8 cellular contexts compared by ENCODE assay signal in genomic region chr11:77819921-77820564, GRCh38. TPM values are rescaled to one million over a fixed set of nuclear protein-coding genes. Genes with fewer than 3 reads are reported as not detected.
DNase-seq lines count a peak whose midpoint lies in the region; ATAC-seq, FAIRE-seq and TF ChIP-seq lines count a peak whose summit lies in the region.

No MANE protein-coding gene starts in this region.

- H3K4me1 Mint-ChIP-seq in CD8-positive, alpha-beta T cell (ENCODE audit: low read depth), result peaks cover 44% of the 10 kb centered on the region

- H3K27ac Mint-ChIP-seq in CD8-positive, alpha-beta T cell, result peak overlapping the region; percentile 99

- no peaks in the 10 kb centered on the region for H3K9me3 Mint-ChIP-seq in CD8-positive, alpha-beta T cell

- peaks cover 35% of the 10 kb centered on the region for H3K4me1 ChIP-seq in CD8-positive, alpha-beta T cell (ENCODE audit: insufficient read depth, low read length)
- H3K4me1 ChIP-seq in small intestine (ENCODE audit: control insufficient read depth in 2 of 2, insufficient read depth in 1 of 2, low read depth in 1 of 2, low read length in 1 of 2), result peaks cover 4% of the 10 kb centered on the region in 2 donors

- CTCF ChIA-PET in CD8-positive, alpha-beta T cell (lab: Charles Lee), result interaction anchor here (1.0 to 1.5 kb wide), 2 partner anchors 30 to 175 kb away, joined by 3 to 4 read pairs; no protein-coding TSS in a partner anchor

- peak overlapping the region; percentile 83 for H3K27ac ChIP-seq in CD8-positive, alpha-beta T cell (ENCODE audit: low read depth, low read length)
- H3K27ac ChIP-seq in small intestine (ENCODE audit: low read depth in 1 of 2, low read length in 1 of 2), result peak overlapping the region; percentile 91 to 93

- H3K36me3 ChIP-seq in CD8-positive, alpha-beta T cell (ENCODE audit: insufficient read depth, low read length), result no peaks in the 10 kb centered on the region
- H3K36me3 ChIP-seq in small intestine (ENCODE audit: control insufficient read depth in 2 of 2, insufficient read depth in 2 of 2, low read length in 2 of 2), result no peaks in the 10 kb centered on the region

- POLR2A ChIA-PET in CD8-positive, alpha-beta T cell (lab: Charles Lee), result interaction anchor here (0.6 to 3.6 kb wide), 2 partner anchors 175 to 1988 kb away, joined by 4 to 23 read pairs; partner anchors contain the start of gene INTS4

- no peaks in the 10 kb centered on the region for H3K9me3 ChIP-seq in CD8-positive, alpha-beta T cell (ENCODE audit: low read length)
- H3K9me3 ChIP-seq in iPS-18c (ENCODE audit: control insufficient read depth, insufficient read depth, low read length) (peaks cover under 1% of the 10 kb centered on the region), small intestine (ENCODE audit: control insufficient read depth, low read depth) (no peaks in the 10 kb centered on the region)

- peak overlapping the region; percentile 100 for H3K4me3 Mint-ChIP-seq in CD8-positive, alpha-beta T cell

- FAIRE-seq in small intestine (lab: Jason Lieb, UNC), result no peak

- no peak for TF ChIP-seq CTCF in CD8-positive, alpha-beta T cell (IDR thresholded peaks at IDR 0.05)

- H3K4me3 ChIP-seq in CD8-positive, alpha-beta T cell (ENCODE audit: low read depth, low read length), result peak overlapping the region; percentile 79
- H3K4me3 ChIP-seq in iPS-18c (ENCODE audit: insufficient read depth, low read depth, low read length), result peak overlapping the region; percentile 97
- H3K4me3 ChIP-seq in small intestine (ENCODE audit: low read depth in 1 of 2, low read length in 2 of 2), result peak overlapping the region; percentile 96 to 100

- peak; percentile 1 for ATAC-seq in CD8-positive, alpha-beta T cell
- ATAC-seq in GM19455 (IDR thresholded peaks at IDR 0.05; ENCODE audit: unreplicated experiment) (peak; percentile 15), HG03571 (IDR thresholded peaks at IDR 0.05; ENCODE audit: unreplicated experiment) (peak; percentile 8)

- 0% methylated on average over 37 to 54 of the region's 55 CpGs for WGBS in small intestine, 3 donors

- no peaks in the 10 kb centered on the region for H3K27me3 ChIP-seq in CD8-positive, alpha-beta T cell (ENCODE audit: insufficient read depth, low read length)
- no peaks in the 10 kb centered on the region for H3K27me3 ChIP-seq in small intestine (ENCODE audit: control insufficient read depth in 2 of 2, insufficient read depth in 2 of 2, low read length in 2 of 2)

- peaks cover 17% of the 10 kb centered on the region for H3K36me3 Mint-ChIP-seq in CD8-positive, alpha-beta T cell

- intact Hi-C loops in CD8-positive, alpha-beta T cell (cut with DNase I, micrococcal nuclease), result loop anchor here (1.0 to 10.0 kb wide), 11 partner anchors 44 to 755 kb away; partner anchors contain the start of genes CLNS1A (in 2 of the 2), NARS2 (in 2 of the 2), ALG8 (in 1 of the 2) and CAPN5 (in 1 of the 2)

- H3K27me3 Mint-ChIP-seq in CD8-positive, alpha-beta T cell (ENCODE audit: low read depth), result no peaks in the 10 kb centered on the region

- peak; percentile 3 to 63 (median 24) for DNase-seq in CD8-positive, alpha-beta T cell
- peak; percentile 47 for DNase-seq in SW480 (ENCODE audit: low spot score)
- peak; percentile 67 for DNase-seq in astrocyte of the hippocampus (ENCODE audit: low read depth, low spot score)
- peak; percentile 30 for DNase-seq in small intestine
- DNase-seq in SKM-1 (lab: John Stamatoyannopoulos, UW; ENCODE audit: unreplicated experiment), result no peak

RNA-seq across cellular contexts. Expression of gene RSF1, which starts 0.5 kb away (rescaled TPM):
- 100 to 1,000 TPM in 1 of 2 experiments, 10 to 100 TPM in 1; 96.7 to 103 TPM for total RNA-seq in CD8-positive, alpha-beta T cell
- 10 to 100 TPM in 2 of 3 donors, 1 to 10 TPM in 1; 9.8 to 13.5 (median 10.7) TPM for polyA plus RNA-seq in small intestine

RNA-seq across cellular contexts. Expression of gene AAMDC, which starts 0.9 kb away (rescaled TPM):
- 1 to 10 TPM; 1.4 to 2.0 TPM for total RNA-seq in CD8-positive, alpha-beta T cell
- polyA plus RNA-seq in small intestine, result 100 to 1,000 TPM in 1 of 3 donors, 10 to 100 TPM in 2; 29.5 to 106 (median 76.2) TPM
